Comparison of ENCODE assay signal across 8 cellular contexts in genomic region chr1:9128520-9129371, GRCh38. TPM values are rescaled to one million over a fixed set of nuclear protein-coding genes. Genes with fewer than 3 reads are reported as not detected.
DNase-seq lines count a peak whose midpoint lies in the region; ATAC-seq, FAIRE-seq and TF ChIP-seq lines count a peak whose summit lies in the region.

TSS of gene GPR157 (minus strand) at chr1:9129102. CDS start at chr1:9129027, 75 bp downstream.

- H3K4me3 ChIP-seq in dorsolateral prefrontal cortex (peak within 1 kb of the TSS; percentile 21 to 69 (median 54)), lung (peak within 1 kb of the TSS; percentile 40)

- ATAC-seq in HG02588 (IDR thresholded peaks at IDR 0.05; ENCODE audit: unreplicated experiment) (peak; percentile 63), lung (ENCODE audit: insufficient read depth, low FRiP score) (peak; percentile 95)

- H3K27ac ChIP-seq in dorsolateral prefrontal cortex (peak within 1 kb of the TSS in 18 of 59 donors; percentile 12 to 77 (median 44)), lung (ENCODE audit: low read depth in 1 of 2, low read length in 1 of 2) (peak within 1 kb of the TSS; percentile 80 to 92)

- TF ChIP-seq CTCF in dorsolateral prefrontal cortex (IDR thresholded peaks at IDR 0.05 in 54 of 56, conservative IDR thresholded peaks at IDR 0.05 in 2 of 56; ENCODE audit: low read depth in 1 of 56, partially characterized antibody in 56 of 56) = no peak
- TF ChIP-seq CTCF in lung (IDR thresholded peaks at IDR 0.05; ENCODE audit: control extremely low read depth, extremely low read depth) = no peak

- WGBS in lung, 2 donors = 1 to 2% methylated on average over 58 to 102 of the region's 102 CpGs

- peaks cover 0 to 7% of the 10 kb centered on the region in 2 donors for H3K4me1 ChIP-seq in lung (ENCODE audit: control insufficient read depth in 2 of 2, insufficient read depth in 2 of 2, low read length in 2 of 2)

- FAIRE-seq in GM12892 (lab: Jason Lieb, UNC) = peak; percentile 92

- no peaks in the 10 kb centered on the region for H3K9me3 ChIP-seq in lung (ENCODE audit: control insufficient read depth in 2 of 2, insufficient read depth in 1 of 2, low read length in 1 of 2)

- H3K36me3 ChIP-seq in lung (ENCODE audit: control insufficient read depth in 2 of 2, insufficient read depth in 2 of 2, low read length in 2 of 2) = no peaks in the 10 kb centered on the region

- TF ChIP-seq POLR2A in GM12892 (IDR thresholded peaks at IDR 0.05; ENCODE audit: low read depth, low read length) = peak; percentile 43; the same call in 1 of the 2 replicates

- peak; percentile 95 for DNase-seq in GM12892 (ENCODE audit: insufficient read length)
- DNase-seq in NCI-H2171 treated with DMSO at 0.1 percent for 48 hours (lab: John Stamatoyannopoulos, UW) = peak; percentile 61
- DNase-seq in activated CD4-positive, alpha-beta T cell treated with anti-CD3 and anti-CD28 coated beads, Interleukin-2, amount 50 U/mL, for 48 hours = peak; percentile 80
- peak in 2 of 10 donors; percentile 37 to 65 for DNase-seq in dorsolateral prefrontal cortex
- DNase-seq in lung (ENCODE audit: low spot score) = peak; percentile 88
- DNase-seq in stimulated activated CD8-positive, alpha-beta memory T cell treated with anti-CD3 and anti-CD28 coated beads, Interleukin-12 subunit alpha, Interleukin-12 subunit beta, amount 100 ng/mL, for 1 hour (ENCODE audit: low read depth) = peak; percentile 73
- DNase-seq in NCI-H774 (lab: John Stamatoyannopoulos, UW) = no peak

- intact Hi-C loops in dorsolateral prefrontal cortex (cut with DNase I) = no loop called here

- H3K27me3 ChIP-seq in dorsolateral prefrontal cortex (peaks cover 0 to 7% (median 0%) of the 10 kb centered on the region in 45 donors), lung (ENCODE audit: control insufficient read depth, insufficient read depth) (no peaks in the 10 kb centered on the region)

RNA-seq across cellular contexts. Expression of gene GPR157, which starts in this region (rescaled TPM):
- polyA plus RNA-seq in GM12892 (2012; ENCODE audit: missing spikeins) = 7.4 TPM
- total RNA-seq in dorsolateral prefrontal cortex (1 to 10 TPM in 64 of 120 experiments, under 1 TPM in 56; 0.11 to 7.5 (median 1.1) TPM), lung (10 to 100 TPM; 10.0 to 29.3 TPM)
- 1 to 10 TPM; 3.7 to 4.6 TPM for polyA plus RNA-seq in lung
